ENCODE assay signal across 12 cellular contexts in genomic region chr12:122063691-122064033, GRCh38. TPM values are rescaled to one million over a fixed set of nuclear protein-coding genes. Genes with fewer than 3 reads are reported as not detected.
DNase-seq lines count a peak whose midpoint lies in the region; ATAC-seq, FAIRE-seq and TF ChIP-seq lines count a peak whose summit lies in the region.
"Had no signal": no experiment of that assay in that cellular context is flagged by ENCODE, and none has a peak within 500 bp of the region (broad histone marks: within the 10 kb centered on the region; RNA-seq: fewer than 3 reads in every experiment).

No MANE protein-coding gene starts in this region.

- peak overlapping the region; percentile 2 for H3K4me3 ChIP-seq in Jurkat, Clone E6-1 (ENCODE audit: low read length)
- H3K4me3 ChIP-seq in GM12878: no peak overlapping the region
- H3K4me3 ChIP-seq in liver (ENCODE audit: low read depth in 1 of 3, low read length in 3 of 3): no peak overlapping the region

- H3K27me3 ChIP-seq in GM12878 (replicated peaks in 1 of 2; ENCODE audit: control insufficient read depth in 2 of 2, insufficient read depth in 2 of 2, low read length in 1 of 2) (no peaks in the 10 kb centered on the region), liver (ENCODE audit: control insufficient read depth in 4 of 4, insufficient read depth in 4 of 4, low read length in 3 of 4) (no peaks in the 10 kb centered on the region)

- FAIRE-seq in GM12878 (lab: Jason Lieb, UNC): no peak
- FAIRE-seq: islet of Langerhans had no signal

- H4K20me1 ChIP-seq in GM12878 (ENCODE audit: control insufficient read depth, insufficient read depth): no peaks in the 10 kb centered on the region

- CTCF ChIA-PET in GM12878 (lab: Yijun Ruan, JAX): interaction anchor here (0.6 to 2.0 kb wide), 5 partner anchors 9 to 168 kb away, joined by 3 to 11 read pairs (median 3); no protein-coding TSS in a partner anchor

- H3K9ac ChIP-seq in GM12878 (ENCODE audit: control insufficient read depth, insufficient read depth, low read length): no peak overlapping the region
- no peak overlapping the region for H3K9ac ChIP-seq in liver (ENCODE audit: low read depth in 1 of 2, low read length in 2 of 2)

- WGBS in GM12878 (ENCODE audit: insufficient coverage, insufficient replicate concordance, low lambda C conversion rate, missing lambda C conversion rate): 80% methylated on average over 6 of the region's 6 CpGs
- 78% methylated on average over 6 of the region's 6 CpGs for WGBS in liver

- H2AFZ ChIP-seq in GM12878 (ENCODE audit: control insufficient read depth, low read depth, low read length): no peak overlapping the region; the same call in 1 of the 2 replicates

- TF ChIP-seq POLR2A in GM12878 (IDR thresholded peaks at IDR 0.05; ENCODE audit: low read depth, low read length): no peak

- TF ChIP-seq RAD21 in GM12878 (IDR thresholded peaks at IDR 0.05; ENCODE audit: insufficient read depth, low read depth, low read length) (no peak), liver (IDR thresholded peaks at IDR 0.05) (no peak)

- no peak for ATAC-seq in GM12878

- no peak overlapping the region for H3K4me2 ChIP-seq in GM12878 (ENCODE audit: control insufficient read depth, insufficient read depth)

- no peak for DNase-seq in Jurkat, Clone E6-1 (ENCODE audit: low read depth, low spot score)
- DNase-seq in GM12878 (ENCODE audit: low read depth, low spot score) (no peak), substantia nigra (lab: John Stamatoyannopoulos, UW) (peak in 18 of 49 donors; percentile 31 to 69 (median 42)), foreskin melanocyte (no peak), NCI-H2029 (lab: John Stamatoyannopoulos, UW) (no peak), NCI-H1694 (lab: John Stamatoyannopoulos, UW) (no peak)
- DNase-seq in activated CD4-positive, alpha-beta T cell treated with anti-CD3 and anti-CD28 coated beads, Interleukin-2, amount 50 U/mL, for 4 hours: no peak
- DNase-seq: KG1, T-helper 17 cell had no signal

- H3K79me2 ChIP-seq in GM12878 (ENCODE audit: control insufficient read depth, insufficient read depth, low read length): no peaks in the 10 kb centered on the region

- H3K36me3 ChIP-seq in GM12878 (ENCODE audit: control insufficient read depth in 2 of 2, insufficient read depth in 2 of 2, low read length in 1 of 2) (peaks cover 0 to 2% of the 10 kb centered on the region in 2 experiments; a peak in 1 of 4 replicates), liver (ENCODE audit: control insufficient read depth in 4 of 4, insufficient read depth in 3 of 4, low read depth in 1 of 4, low read length in 3 of 4) (peaks cover 0 to 6% (median 0%) of the 10 kb centered on the region in 4 donors)

- in situ Hi-C loops in GM12878 (cut with MboI): no loop called here

- SMC1A ChIA-PET in GM12878 (lab: Charles Lee; ENCODE audit: uncharacterized antibody, unreplicated experiment): interaction anchor here (1.2 kb wide), 1 partner anchor 60 kb away, joined by 3 read pairs; no protein-coding TSS in a partner anchor

- TF ChIP-seq EP300 in GM12878 (IDR thresholded peaks at IDR 0.05; ENCODE audit: borderline replicate concordance in 1 of 2, control insufficient read depth in 1 of 2, low read depth in 2 of 2, low read length in 2 of 2): no peak

- TF ChIP-seq CTCF in GM12878 (IDR thresholded peaks at IDR 0.05 in 2 of 3, conservative IDR thresholded peaks at IDR 0.05 in 1 of 3; ENCODE audit: control insufficient read depth in 2 of 3, extremely low read depth in 1 of 3, insufficient read depth in 1 of 3, low read depth in 3 of 3, low read length in 3 of 3): no peak
- TF ChIP-seq CTCF in liver (IDR thresholded peaks at IDR 0.05; ENCODE audit: low read depth, low read length, missing input control): no peak

- intact Hi-C loops in GM12878 (cut with micrococcal nuclease; ENCODE audit: unreplicated experiment): loop anchor here (2.0 kb wide), 1 partner anchor 59 kb away; no protein-coding TSS in a partner anchor

- no TSS peak for BruUV-seq in GM12878 (replicated peaks; lab: Mats Ljungman, UMichigan)

- RAD21 ChIA-PET in GM12878 (lab: Charles Lee; ENCODE audit: unreplicated experiment): no interaction called here

- H3K9me3 ChIP-seq in GM12878 (replicated peaks; ENCODE audit: control insufficient read depth, insufficient read depth, low read length) (no peaks in the 10 kb centered on the region), liver (ENCODE audit: control insufficient read depth in 4 of 4, low read length in 3 of 4) (no peaks in the 10 kb centered on the region)
- H3K9me3 ChIP-seq: HAP-1 had no signal

- H3K4me1 ChIP-seq in GM12878 (ENCODE audit: control insufficient read depth, insufficient read depth, low read length) (peaks cover 14% of the 10 kb centered on the region), liver (ENCODE audit: control insufficient read depth in 4 of 4, insufficient read depth in 4 of 4, low read length in 3 of 4) (peaks cover 14 to 27% (median 24%) of the 10 kb centered on the region in 4 donors)

- H3K27ac ChIP-seq in GM12878 (ENCODE audit: control insufficient read depth, insufficient read depth): no peak overlapping the region
- H3K27ac ChIP-seq in liver (ENCODE audit: low read depth in 1 of 2, low read length in 2 of 2): peak overlapping the region; percentile 89 to 91
- H3K27ac ChIP-seq in substantia nigra (ENCODE audit: low read depth, low read length, poor library complexity, severe bottlenecking): peak overlapping the region; percentile 22

- POLR2A ChIA-PET in GM12878 (lab: Charles Lee): no interaction called here

TF ChIP-seq in liver, 16 proteins besides CTCF, POLR2A, EP300 and RAD21:
- no peak for TF ChIP-seq GABPA (IDR thresholded peaks at IDR 0.05 in 1 of 2, conservative IDR thresholded peaks at IDR 0.05 in 1 of 2)
- TF ChIP-seq, protein P1, sequence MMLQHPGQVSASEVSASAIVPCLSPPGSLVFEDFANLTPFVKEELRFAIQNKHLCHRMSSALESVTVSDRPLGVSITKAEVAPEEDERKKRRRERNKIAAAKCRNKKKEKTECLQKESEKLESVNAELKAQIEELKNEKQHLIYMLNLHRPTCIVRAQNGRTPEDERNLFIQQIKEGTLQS (IDR thresholded peaks at IDR 0.05): no peak
- TF ChIP-seq FOXA2 (IDR thresholded peaks at IDR 0.05): no peak

RNA-seq across cellular contexts. Expression of gene MLXIP, which starts 14.9 kb away (rescaled TPM):
- 18.9 TPM for polyA plus RNA-seq in Jurkat, Clone E6-1 (2012; ENCODE audit: insufficient read depth, insufficient read length)
- 28.2 and 30.8 TPM in 2 replicates for total RNA-seq in GM12878 (2013; cell fraction: nucleolus; rRNA removed)
- total RNA-seq in GM12878 (2014; rRNA removed): 5.4 and 7.9 TPM in 2 replicates
- total RNA-seq in GM12878 (2014; rRNA removed; fragmentation: Illumina TruSeq; extraction: Trizol): 8.9 and 9.7 TPM in 2 replicates
- total RNA-seq in GM12878 (2021): 23.7 and 24.9 TPM in 2 replicates
- polyA plus RNA-seq in GM12878 (2011; ENCODE audit: low read depth): 3.2 TPM
- 1.0 and 1.9 TPM in 2 replicates for polyA plus RNA-seq in GM12878 (2011; rRNA removed)
- 1.7 and 2.1 TPM in 2 replicates for polyA plus RNA-seq in GM12878 (2011; cell fraction: cytosol; rRNA removed)
- polyA plus RNA-seq in GM12878 (2011; cell fraction: nucleus; rRNA removed): 9.5 and 15.5 TPM in 2 replicates
- 6.3 and 7.2 TPM in 2 replicates for polyA plus RNA-seq in GM12878 (2012)
- polyA plus RNA-seq in GM12878 (2014; fragmentation: Illumina TruSeq; extraction: Trizol): 7.5 and 12.1 TPM in 2 replicates
- 1 to 10 TPM; 1.1 to 1.2 TPM for polyA plus RNA-seq in GM12878 (2014; fragmentation: Nextera tagmentation; extraction: Ambion mirVana)
- polyA plus RNA-seq in GM12878 (2014; rRNA removed): 12.5 and 15.1 TPM in 2 replicates
- 1 to 10 TPM; 4.7 to 6.2 TPM for polyA plus RNA-seq in GM12878 (2016; fragmentation: Nextera tagmentation; extraction: Ambion mirVana)
- polyA minus RNA-seq in GM12878 (2011; rRNA and poly(A)+ RNA removed): 3.4 and 4.9 TPM in 2 replicates
- 4.1 and 5.2 TPM in 2 replicates for polyA minus RNA-seq in GM12878 (2011; cell fraction: cytosol; rRNA and poly(A)+ RNA removed)
- 7.6 and 8.1 TPM in 2 replicates for polyA minus RNA-seq in GM12878 (2011; cell fraction: nucleus; rRNA and poly(A)+ RNA removed)
- 10 to 100 TPM; 10.6 to 19.5 TPM for total RNA-seq in liver
- polyA plus RNA-seq in liver: 10 to 100 TPM; 10.6 to 11.4 TPM

RNA-seq across cellular contexts. Expression of gene BCL7A, which starts 42.0 kb away (rescaled TPM):
- polyA plus RNA-seq in Jurkat, Clone E6-1 (2012; ENCODE audit: insufficient read depth, insufficient read length): 36.1 TPM
- 11.6 and 13.4 TPM in 2 replicates for total RNA-seq in GM12878 (2013; cell fraction: nucleolus; rRNA removed)
- 12.4 and 14.1 TPM in 2 replicates for total RNA-seq in GM12878 (2014; rRNA removed)
- total RNA-seq in GM12878 (2014; rRNA removed; fragmentation: Illumina TruSeq; extraction: Trizol): 8.8 and 9.6 TPM in 2 replicates
- total RNA-seq in GM12878 (2021): 13.8 and 17.2 TPM in 2 replicates
- 2.3 TPM for polyA plus RNA-seq in GM12878 (2011; ENCODE audit: low read depth)
- 1.3 TPM in 2 replicates for polyA plus RNA-seq in GM12878 (2011; rRNA removed)
- 1.9 and 2.0 TPM in 2 replicates for polyA plus RNA-seq in GM12878 (2011; cell fraction: cytosol; rRNA removed)
- 2.1 and 2.7 TPM in 2 replicates for polyA plus RNA-seq in GM12878 (2011; cell fraction: nucleus; rRNA removed)
- polyA plus RNA-seq in GM12878 (2012): 5.7 and 6.4 TPM in 2 replicates
- polyA plus RNA-seq in GM12878 (2014; fragmentation: Illumina TruSeq; extraction: Trizol): 9.4 and 11.8 TPM in 2 replicates
- under 1 TPM; 0.37 to 0.69 TPM for polyA plus RNA-seq in GM12878 (2014; fragmentation: Nextera tagmentation; extraction: Ambion mirVana)
- 13.7 and 14.6 TPM in 2 replicates for polyA plus RNA-seq in GM12878 (2014; rRNA removed)
- polyA plus RNA-seq in GM12878 (2016; fragmentation: Nextera tagmentation; extraction: Ambion mirVana): 10 to 100 TPM; 11.6 to 11.9 TPM
- polyA minus RNA-seq in GM12878 (2011; rRNA and poly(A)+ RNA removed): 0.59 and 1.3 TPM in 2 replicates
- polyA minus RNA-seq in GM12878 (2011; cell fraction: cytosol; rRNA and poly(A)+ RNA removed): 0.40 and 1.1 TPM in 2 replicates
- 0.60 and 0.67 TPM in 2 replicates for polyA minus RNA-seq in GM12878 (2011; cell fraction: nucleus; rRNA and poly(A)+ RNA removed)
- 1 to 10 TPM; 5.9 to 8.3 TPM for total RNA-seq in liver
- 1 to 10 TPM; 3.5 to 4.0 TPM for polyA plus RNA-seq in liver
